33 cellular contexts compared by ENCODE assay signal in the genomic region with DNA sequence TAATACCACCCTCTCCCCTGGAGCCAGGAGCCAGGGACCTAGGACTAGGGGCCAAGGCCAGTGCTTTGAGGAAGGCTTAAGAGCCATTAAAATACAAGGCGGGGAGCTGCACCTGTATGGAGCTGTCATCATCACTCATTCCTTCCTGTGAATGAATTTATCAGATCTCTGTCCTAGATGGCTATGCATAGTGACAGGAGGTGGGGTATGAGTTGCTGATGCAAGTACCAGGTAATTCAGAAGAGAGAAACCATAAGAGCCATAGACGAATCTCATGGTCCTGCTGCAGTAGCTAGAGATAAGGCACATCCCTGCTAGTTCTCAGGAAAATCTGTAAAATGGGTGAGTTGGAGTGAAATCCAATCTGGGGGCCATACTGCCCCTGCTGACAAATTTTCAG. TPM values are rescaled to one million over a fixed set of nuclear protein-coding genes. Genes with fewer than 3 reads are reported as not detected.
"Had no signal": no experiment of that assay in that cellular context is flagged by ENCODE, and none has a peak within 500 bp of the region (broad histone marks: within the 10 kb centered on the region; RNA-seq: fewer than 3 reads in every experiment).

No MANE protein-coding gene starts in this region.

- H3K4me1 Mint-ChIP-seq: activated B cell treated with CpG ODN at 0.5 μM for 24 hours; activated CD4-positive, alpha-beta T cell treated with anti-CD3 and anti-CD28 coated beads, Interleukin-2, amount 10 ng/mL, durations not matched to agents 24 days and 14 days; activated naive CD4-positive, alpha-beta T cell treated with anti-CD3 and anti-CD28 coated beads, Interleukin-2, amount 50 U/mL, for 24 hours; activated naive CD8-positive, alpha-beta T cell treated with anti-CD3 and anti-CD28 coated beads, Interleukin-2, amount 50 U/mL, for 24 hours had no signal

- DNase-seq: activated B cell treated with CpG ODN at 0.5 μM for 24 hours; activated CD4-positive, alpha-beta memory T cell treated with anti-CD3 and anti-CD28 coated beads for 36 hours; activated CD4-positive, alpha-beta T cell treated with anti-CD3 and anti-CD28 coated beads for 4 hours; activated CD4-positive, alpha-beta T cell treated with anti-CD3 and anti-CD28 coated beads, Interleukin-2, amount 10 ng/mL, durations not matched to agents 24 days and 14 days; activated CD4-positive, alpha-beta T cell treated with anti-CD3 and anti-CD28 coated beads, Interleukin-2, amount 50 U/mL, for 1 hour; activated CD4-positive, alpha-beta T cell treated with anti-CD3 and anti-CD28 coated beads, Interleukin-2, amount 50 U/mL, for 4 hours; activated CD4-positive, CD25-positive, alpha-beta regulatory T cell treated with anti-CD3 and anti-CD28 coated beads, Interleukin-2, amount 50 U/mL, for 72 hours; activated CD8-positive, alpha-beta memory T cell treated with anti-CD3 and anti-CD28 coated beads, Interleukin-2, amount 50 U/mL, for 4 hours; activated CD8-positive, alpha-beta T cell treated with anti-CD3 and anti-CD28 coated beads for 36 hours; activated effector memory CD4-positive, alpha-beta T cell treated with Interleukin-2 at 50 U/mL for 16 hours; activated gamma-delta T cell; activated naive CD4-positive, alpha-beta T cell treated with anti-CD3 and anti-CD28 coated beads, Interleukin-2, amount 10 ng/mL, durations not matched to agents 7 days and 5 days; activated naive CD4-positive, alpha-beta T cell treated with Interleukin-2 at 50 U/mL for 16 hours; activated naive CD8-positive, alpha-beta T cell treated with anti-CD3 and anti-CD28 coated beads, Interleukin-2, amount 10 ng/mL, durations not matched to agents 7 days and 5 days; activated naive CD8-positive, alpha-beta T cell treated with anti-CD3 and anti-CD28 coated beads, Interleukin-2, amount 50 U/mL, for 24 hours; activated T-cell treated with anti-CD3 and anti-CD28 coated beads for 4 hours; activated T-cell treated with anti-CD3 and anti-CD28 coated beads, Interleukin-2, amount 50 U/mL, for 24 hours; activated T-cell treated with anti-CD3 and anti-CD28 coated beads, Interleukin-2, amount 50 U/mL, for 48 hours; amygdala; cerebellar nuclear complex; T-helper 2 cell; T-helper 9 cell had no signal

- ATAC-seq: activated CD8-positive, alpha-beta T cell treated with anti-CD3 and anti-CD28 coated beads for 36 hours; activated naive CD8-positive, alpha-beta T cell treated with anti-CD3 and anti-CD28 coated beads, Interleukin-2, amount 50 U/mL, for 24 hours had no signal

- H3K4me3 ChIP-seq: ascending aorta, cardiac muscle cell had no signal

- H3K4me3 Mint-ChIP-seq: activated B cell treated with CpG ODN at 0.5 μM for 24 hours; activated CD4-positive, alpha-beta memory T cell treated with anti-CD3 and anti-CD28 coated beads for 36 hours; activated CD4-positive, alpha-beta T cell treated with anti-CD3 and anti-CD28 coated beads, Interleukin-2, amount 10 ng/mL, durations not matched to agents 24 days and 14 days; activated CD8-positive, alpha-beta T cell treated with anti-CD3 and anti-CD28 coated beads for 36 hours; activated naive CD4-positive, alpha-beta T cell treated with anti-CD3 and anti-CD28 coated beads, Interleukin-2, amount 10 ng/mL, durations not matched to agents 7 days and 5 days; activated naive CD4-positive, alpha-beta T cell treated with anti-CD3 and anti-CD28 coated beads, Interleukin-2, amount 50 U/mL, for 24 hours; activated naive CD8-positive, alpha-beta T cell; activated naive CD8-positive, alpha-beta T cell treated with anti-CD3 and anti-CD28 coated beads, Interleukin-2, amount 10 ng/mL, durations not matched to agents 7 days and 5 days; activated naive CD8-positive, alpha-beta T cell treated with anti-CD3 and anti-CD28 coated beads, Interleukin-2, amount 50 U/mL, for 24 hours; activated T-cell treated with anti-CD3 and anti-CD28 coated beads, Interleukin-2, amount 50 U/mL, for 24 hours; brain; central memory CD8-positive, alpha-beta T cell; T-helper 2 cell treated with Interferon-gamma antibody and Interleukin-4, amounts not matched to agents 5 μg/mL and 100 μg/mL, for 36 hours had no signal

- FAIRE-seq: bronchial epithelial cell, TTC549 had no signal

- H3K4me1 ChIP-seq: ascending aorta had no signal

- H3K27ac Mint-ChIP-seq: activated B cell treated with CpG ODN at 0.5 μM for 24 hours; activated CD4-positive, alpha-beta memory T cell treated with anti-CD3 and anti-CD28 coated beads for 36 hours; activated CD4-positive, alpha-beta T cell treated with anti-CD3 and anti-CD28 coated beads, Interleukin-2, amount 10 ng/mL, durations not matched to agents 24 days and 14 days; activated CD8-positive, alpha-beta T cell treated with anti-CD3 and anti-CD28 coated beads for 36 hours; activated naive CD4-positive, alpha-beta T cell treated with anti-CD3 and anti-CD28 coated beads, Interleukin-2, amount 10 ng/mL, durations not matched to agents 7 days and 5 days; activated naive CD8-positive, alpha-beta T cell; activated naive CD8-positive, alpha-beta T cell treated with anti-CD3 and anti-CD28 coated beads, Interleukin-2, amount 10 ng/mL, durations not matched to agents 7 days and 5 days; activated naive CD8-positive, alpha-beta T cell treated with anti-CD3 and anti-CD28 coated beads, Interleukin-2, amount 50 U/mL, for 24 hours; activated T-cell treated with anti-CD3 and anti-CD28 coated beads, Interleukin-2, amount 50 U/mL, for 24 hours; activated T-helper 2 cell treated with anti-CD3 and anti-CD28 coated beads, Interferon-gamma antibody, Interleukin-2, Interleukin-4, amounts not matched to agents 10 μg/mL and 5 μg/mL and 100 μg/mL, durations not matched to agents 14 hours and 24 hours and 36 hours; T-helper 2 cell treated with Interferon-gamma antibody and Interleukin-4, amounts not matched to agents 5 μg/mL and 100 μg/mL, for 36 hours had no signal

- H3K36me3 ChIP-seq: ascending aorta, cardiac muscle cell had no signal

- H3K9me3 Mint-ChIP-seq: activated B cell treated with CpG ODN at 0.5 μM for 24 hours; activated CD4-positive, alpha-beta memory T cell treated with anti-CD3 and anti-CD28 coated beads for 36 hours; activated CD8-positive, alpha-beta T cell treated with anti-CD3 and anti-CD28 coated beads for 36 hours; activated naive CD4-positive, alpha-beta T cell treated with anti-CD3 and anti-CD28 coated beads, Interleukin-2, amount 10 ng/mL, durations not matched to agents 7 days and 5 days; activated naive CD8-positive, alpha-beta T cell treated with anti-CD3 and anti-CD28 coated beads, Interleukin-2, amount 10 ng/mL, durations not matched to agents 7 days and 5 days; activated naive CD8-positive, alpha-beta T cell treated with anti-CD3 and anti-CD28 coated beads, Interleukin-2, amount 50 U/mL, for 24 hours; activated T-cell treated with anti-CD3 and anti-CD28 coated beads, Interleukin-2, amount 50 U/mL, for 24 hours; activated T-helper 2 cell treated with anti-CD3 and anti-CD28 coated beads, Interferon-gamma antibody, Interleukin-2, Interleukin-4, amounts not matched to agents 10 μg/mL and 5 μg/mL and 100 μg/mL, durations not matched to agents 14 hours and 24 hours and 36 hours; central memory CD8-positive, alpha-beta T cell; T-helper 2 cell treated with Interferon-gamma antibody and Interleukin-4, amounts not matched to agents 5 μg/mL and 100 μg/mL, for 36 hours had no signal

- H3K27ac ChIP-seq: ascending aorta, cardiac muscle cell, VCaP had no signal

- H3K36me3 Mint-ChIP-seq: activated CD4-positive, alpha-beta memory T cell treated with anti-CD3 and anti-CD28 coated beads for 36 hours; activated naive CD4-positive, alpha-beta T cell treated with anti-CD3 and anti-CD28 coated beads, Interleukin-2, amount 10 ng/mL, durations not matched to agents 7 days and 5 days; activated naive CD4-positive, alpha-beta T cell treated with anti-CD3 and anti-CD28 coated beads, Interleukin-2, amount 50 U/mL, for 24 hours; activated naive CD8-positive, alpha-beta T cell; activated naive CD8-positive, alpha-beta T cell treated with anti-CD3 and anti-CD28 coated beads, Interleukin-2, amount 10 ng/mL, durations not matched to agents 7 days and 5 days; brain had no signal

- H3K9me3 ChIP-seq: ascending aorta had no signal

RNA-seq across cellular contexts. Expression of a gene that starts 10.3 kb away (rescaled TPM):
- total RNA-seq: activated B cell treated with CpG ODN at 0.5 μM for 24 hours; activated CD4-positive, alpha-beta T cell treated with anti-CD3 and anti-CD28 coated beads, Interleukin-2, amount 10 ng/mL, durations not matched to agents 24 days and 14 days; activated T-helper 2 cell treated with anti-CD3 and anti-CD28 coated beads, Interferon-gamma antibody, Interleukin-2, Interleukin-4, amounts not matched to agents 10 μg/mL and 5 μg/mL and 100 μg/mL, durations not matched to agents 14 hours and 24 hours and 36 hours; ascending aorta; bronchial epithelial cell had no signal
